In genomic region chr4:28267166-28267565, GRCh38 we compare ENCODE assay signal across 20 cellular contexts.
DNase-seq lines count a peak whose midpoint lies in the region; ATAC-seq, FAIRE-seq and TF ChIP-seq lines count a peak whose summit lies in the region.
"Had no signal": no experiment of that assay in that cellular context is flagged by ENCODE, and none has a peak within 500 bp of the region (broad histone marks: within the 10 kb centered on the region; RNA-seq: fewer than 3 reads in every experiment).

No MANE protein-coding gene starts in this region.

- H3K9me3 Mint-ChIP-seq in astrocyte (ENCODE audit: unreplicated experiment) (peaks cover 2% of the 10 kb centered on the region), Caco-2 (ENCODE audit: unreplicated experiment) (no peaks in the 10 kb centered on the region)

- H3K4me1 ChIP-seq in SK-N-SH (ENCODE audit: control insufficient read depth in 1 of 2, insufficient read depth in 2 of 2, low read depth in 1 of 2, low read length in 1 of 2) (no peaks in the 10 kb centered on the region), astrocyte (ENCODE audit: insufficient read depth, low read length) (no peaks in the 10 kb centered on the region), Caco-2 (no peaks in the 10 kb centered on the region)
- H3K4me1 ChIP-seq: A549, BLaER1, HAP-1 had no signal

- H2AFZ ChIP-seq in SK-N-SH (ENCODE audit: low read depth) (peak overlapping the region; percentile 17; the same call in 1 of the 2 replicates), astrocyte (ENCODE audit: low read depth, low read length) (no peak overlapping the region)
- H2AFZ ChIP-seq: GM23248 had no signal

- no peak overlapping the region for H3K4me3 Mint-ChIP-seq in astrocyte (ENCODE audit: unreplicated experiment)
- no peak overlapping the region for H3K4me3 Mint-ChIP-seq in Caco-2 (ENCODE audit: unreplicated experiment)
- H3K4me3 Mint-ChIP-seq: CD14-positive monocyte; CD4-positive, alpha-beta memory T cell had no signal

- ATAC-seq in SK-N-SH treated with all-trans-retinoic acid at 6 μM for 48 hours = no peak
- ATAC-seq: A549, GM12878 had no signal

- TF ChIP-seq CTCF in SK-N-SH (IDR thresholded peaks at IDR 0.05) (no peak), astrocyte (IDR thresholded peaks at IDR 0.05; ENCODE audit: insufficient read depth, low read depth, low read length) (no peak), Caco-2 (IDR thresholded peaks at IDR 0.05; ENCODE audit: insufficient read depth in 1 of 2, low read depth in 1 of 2, low read length in 1 of 2, severe bottlenecking in 1 of 2, unreplicated experiment in 1 of 2) (no peak), GM13977 (IDR thresholded peaks at IDR 0.05; ENCODE audit: extremely low read depth, insufficient read depth, missing control alignments) (no peak)

- H3K4me3 ChIP-seq in SK-N-SH (ENCODE audit: low read depth in 2 of 2, low read length in 1 of 2) (no peak overlapping the region), astrocyte (ENCODE audit: insufficient read depth, low read depth, low read length) (no peak overlapping the region), Caco-2 (ENCODE audit: low read depth, low read length) (no peak overlapping the region)
- H3K4me3 ChIP-seq: A549, BLaER1, GM12878, GM23248, HAP-1 had no signal

- TF ChIP-seq RAD21 in SK-N-SH (IDR thresholded peaks at IDR 0.05; ENCODE audit: low read length) = no peak

- POLR2A ChIA-PET in SK-N-SH (lab: Yijun Ruan, JAX) = no interaction called here
- POLR2A ChIA-PET in Caco-2 (lab: Charles Lee) = no interaction called here

- no peaks in the 10 kb centered on the region for H3K27me3 ChIP-seq in SK-N-SH (ENCODE audit: insufficient read depth)
- no peaks in the 10 kb centered on the region for H3K27me3 ChIP-seq in astrocyte (ENCODE audit: insufficient read depth, low read length)
- H3K27me3 ChIP-seq in Caco-2 (replicated peaks; ENCODE audit: control insufficient read depth, insufficient read depth, low read length) = no peaks in the 10 kb centered on the region
- H3K27me3 ChIP-seq: BLaER1 had no signal

- no peaks in the 10 kb centered on the region for H3K36me3 ChIP-seq in SK-N-SH (replicated peaks in 1 of 2; ENCODE audit: control insufficient read depth in 1 of 2, insufficient read depth in 2 of 2, low read length in 1 of 2)
- H3K36me3 ChIP-seq in astrocyte (ENCODE audit: insufficient read depth, low read length) = no peaks in the 10 kb centered on the region
- H3K36me3 ChIP-seq in Caco-2 (ENCODE audit: control insufficient read depth, insufficient read depth, low read length) = no peaks in the 10 kb centered on the region
- H3K36me3 ChIP-seq: BLaER1, HAP-1 had no signal

- H3K27ac Mint-ChIP-seq in astrocyte (ENCODE audit: unreplicated experiment) (no peak overlapping the region), Caco-2 (ENCODE audit: unreplicated experiment) (no peak overlapping the region)
- H3K27ac Mint-ChIP-seq: CD14-positive monocyte; CD4-positive, alpha-beta memory T cell had no signal

- H3K27ac ChIP-seq in SK-N-SH (ENCODE audit: low read depth in 2 of 2, low read length in 1 of 2) (no peak overlapping the region), astrocyte (ENCODE audit: low read depth, low read length) (no peak overlapping the region)
- H3K27ac ChIP-seq: 22Rv1, A549, BLaER1, GM23248, KMS-11 had no signal

- H3K79me2 ChIP-seq in SK-N-SH (ENCODE audit: insufficient read depth) (no peaks in the 10 kb centered on the region), astrocyte (ENCODE audit: insufficient read depth, low read length) (no peaks in the 10 kb centered on the region)

- no peak overlapping the region for H3K4me2 ChIP-seq in SK-N-SH
- no peak overlapping the region for H3K4me2 ChIP-seq in astrocyte (ENCODE audit: low read length)
- H3K4me2 ChIP-seq: A549, BLaER1, KMS-11 had no signal

- H3K9me3 ChIP-seq in SK-N-SH (no peaks in the 10 kb centered on the region), astrocyte (ENCODE audit: insufficient read depth, low read depth, low read length) (no peaks in the 10 kb centered on the region), Caco-2 (no peaks in the 10 kb centered on the region)
- H3K9me3 ChIP-seq: A549, BLaER1, HAP-1 had no signal

- DNase-seq in SK-N-SH (no peak), astrocyte (ENCODE audit: low read depth) (no peak), iris pigment epithelial cell (ENCODE audit: low read depth) (peak; percentile 23), Caco-2 (no peak), GM13977 (ENCODE audit: low spot score) (no peak), NCI-H1105 treated with DMSO at 0.1 percent for 48 hours (lab: John Stamatoyannopoulos, UW) (no peak)
- DNase-seq: CD4-positive, alpha-beta memory T cell; DMS 273 treated with DMSO at 0.1 percent for 48 hours; DMS53; DND-41; GM23248 had no signal

- BruUV-seq in Caco-2 (replicated peaks; lab: Mats Ljungman, UMichigan) = no TSS peak

- H3K4me1 Mint-ChIP-seq in astrocyte (ENCODE audit: low read depth, unreplicated experiment) (peaks cover 8% of the 10 kb centered on the region), Caco-2 (ENCODE audit: low read depth, unreplicated experiment) (peaks cover 7% of the 10 kb centered on the region)
- H3K4me1 Mint-ChIP-seq: CD14-positive monocyte; CD4-positive, alpha-beta memory T cell had no signal

- CTCF ChIA-PET in SK-N-SH (lab: Yijun Ruan, JAX) (interaction anchor here (0.9 kb wide), 1 partner anchor 9 kb away, joined by 3 read pairs; no protein-coding TSS in a partner anchor), Caco-2 (lab: Charles Lee) (no interaction called here)

- intact Hi-C loops in Caco-2 (cut with micrococcal nuclease; ENCODE audit: unreplicated experiment) = no loop called here

- H4K20me1 ChIP-seq in SK-N-SH (ENCODE audit: insufficient read depth) (no peaks in the 10 kb centered on the region), astrocyte (ENCODE audit: insufficient read depth, low read length) (no peaks in the 10 kb centered on the region)
- H4K20me1 ChIP-seq: BLaER1 had no signal

- H3K27me3 Mint-ChIP-seq in astrocyte (ENCODE audit: low read depth, unreplicated experiment) (no peaks in the 10 kb centered on the region), Caco-2 (ENCODE audit: insufficient read depth, unreplicated experiment) (no peaks in the 10 kb centered on the region)
- H3K27me3 Mint-ChIP-seq: CD4-positive, alpha-beta memory T cell had no signal

- TF ChIP-seq EP300 in SK-N-SH (IDR thresholded peaks at IDR 0.05; ENCODE audit: borderline replicate concordance in 1 of 2, low read depth in 1 of 2, low read length in 1 of 2) = no peak

- WGBS in SK-N-SH (ENCODE audit: low lambda C conversion rate) = 27% methylated on average over 1 of the region's 1 CpG

- H3K9ac ChIP-seq in SK-N-SH (no peak overlapping the region), astrocyte (ENCODE audit: low read length) (no peak overlapping the region)
- H3K9ac ChIP-seq: BLaER1, GM23248, KMS-11 had no signal

- no peaks in the 10 kb centered on the region for H3K36me3 Mint-ChIP-seq in astrocyte (ENCODE audit: low read depth, unreplicated experiment)
- H3K36me3 Mint-ChIP-seq in Caco-2 (ENCODE audit: insufficient read depth, unreplicated experiment) = no peaks in the 10 kb centered on the region
- H3K36me3 Mint-ChIP-seq: CD14-positive monocyte; CD4-positive, alpha-beta memory T cell had no signal

- no peaks in the 10 kb centered on the region for H3K9me2 ChIP-seq in SK-N-SH

- H3F3A ChIP-seq in SK-N-SH (replicated peaks; ENCODE audit: insufficient read depth) = no peaks in the 10 kb centered on the region

- in situ Hi-C loops in GM13977 (cut with MboI; ENCODE audit: low pct_unique_long_range_greater_than_20kb, low sequenced_read_pairs, unreplicated experiment) = no loop called here

- FAIRE-seq in astrocyte (lab: Jason Lieb, UNC) = peak; percentile 45
- FAIRE-seq: A549, GM12878, GM19239 had no signal

TF ChIP-seq in SK-N-SH, 30 proteins besides CTCF, POLR2A, EP300 and RAD21 (continues in another document):
- TF ChIP-seq CHD2 (IDR thresholded peaks at IDR 0.05; ENCODE audit: low read length, partially characterized antibody) (no peak), MXI1 (IDR thresholded peaks at IDR 0.05; ENCODE audit: low read depth, low read length) (no peak)
- TF ChIP-seq, protein P1, sequence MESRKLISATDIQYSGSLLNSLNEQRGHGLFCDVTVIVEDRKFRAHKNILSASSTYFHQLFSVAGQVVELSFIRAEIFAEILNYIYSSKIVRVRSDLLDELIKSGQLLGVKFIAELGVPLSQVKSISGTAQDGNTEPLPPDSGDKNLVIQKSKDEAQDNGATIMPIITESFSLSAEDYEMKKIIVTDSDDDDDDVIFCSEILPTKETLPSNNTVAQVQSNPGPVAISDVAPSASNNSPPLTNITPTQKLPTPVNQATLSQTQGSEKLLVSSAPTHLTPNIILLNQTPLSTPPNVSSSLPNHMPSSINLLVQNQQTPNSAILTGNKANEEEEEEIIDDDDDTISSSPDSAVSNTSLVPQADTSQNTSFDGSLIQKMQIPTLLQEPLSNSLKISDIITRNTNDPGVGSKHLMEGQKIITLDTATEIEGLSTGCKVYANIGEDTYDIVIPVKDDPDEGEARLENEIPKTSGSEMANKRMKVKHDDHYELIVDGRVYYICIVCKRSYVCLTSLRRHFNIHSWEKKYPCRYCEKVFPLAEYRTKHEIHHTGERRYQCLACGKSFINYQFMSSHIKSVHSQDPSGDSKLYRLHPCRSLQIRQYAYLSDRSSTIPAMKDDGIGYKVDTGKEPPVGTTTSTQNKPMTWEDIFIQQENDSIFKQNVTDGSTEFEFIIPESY (IDR thresholded peaks at IDR 0.05; ENCODE audit: borderline replicate concordance, low read depth) = no peak

TF ChIP-seq in SK-N-SH treated with all-trans-retinoic acid at 6 μM for 48 hours, 23 proteins besides CTCF, POLR2A, EP300 and RAD21 (continues in another document):
- TF ChIP-seq PPARA (CRISPR knock-in tag; IDR thresholded peaks at IDR 0.05; ENCODE audit: borderline replicate concordance) (no peak), TOX (CRISPR knock-in tag; IDR thresholded peaks at IDR 0.05; ENCODE audit: borderline replicate concordance) (no peak), POU6F1 (CRISPR knock-in tag; IDR thresholded peaks at IDR 0.05; ENCODE audit: borderline replicate concordance, low read depth) (no peak)
